In genomic region chr20:22577515-22578220, GRCh38 we compare ENCODE assay signal across 17 cellular contexts. TPM values are rescaled to one million over a fixed set of nuclear protein-coding genes. Genes with fewer than 3 reads are reported as not detected.
A peak's percentile ranks its signal among the peaks of the same experiment; 100 is the strongest.
DNase-seq lines count a peak whose midpoint lies in the region; ATAC-seq and TF ChIP-seq lines count a peak whose summit lies in the region.
"Had no signal": no experiment of that assay in that cellular context is flagged by ENCODE, and none has a peak within 500 bp of the region (broad histone marks: within the 10 kb centered on the region; RNA-seq: fewer than 3 reads in every experiment).

No MANE protein-coding gene starts in this region.

- peak overlapping the region; percentile 84 for H3K9ac ChIP-seq in PC-3 (ENCODE audit: low read length)

- H3K4me2 ChIP-seq in PC-3 (ENCODE audit: low read length): peak overlapping the region; percentile 99

- DNase-seq in NCI-H748 (lab: John Stamatoyannopoulos, UW; ENCODE audit: unreplicated experiment) (peak; percentile 40), NCI-H748 treated with DMSO at 0.1 percent for 48 hours (lab: John Stamatoyannopoulos, UW) (no peak), PC-3 (peak; percentile 19), left lobe of liver (ENCODE audit: low spot score) (no peak), retina (peak; percentile 57), NCI-H510A treated with DMSO at 0.1 percent for 48 hours (lab: John Stamatoyannopoulos, UW) (no peak), NCI-H2227 (lab: John Stamatoyannopoulos, UW; ENCODE audit: unreplicated experiment) (no peak)
- DNase-seq: 8988T; CD8-positive, alpha-beta memory T cell; cerebellar nuclear complex; erythroblast; heart left ventricle; NCI-H2171; nucleus accumbens; stimulated activated CD4-positive, alpha-beta T cell treated with anti-CD3 and anti-CD28 coated beads, Interleukin-12 subunit alpha, Interleukin-12 subunit beta, amount 100 ng/mL, for 4 hours had no signal

- peak overlapping the region; percentile 84 for H2AFZ ChIP-seq in PC-3 (ENCODE audit: low read length)

- H3F3A ChIP-seq in PC-3 (ENCODE audit: low read length, unreplicated experiment): no peaks in the 10 kb centered on the region

- ATAC-seq in PC-3: peak; percentile 10
- peak; percentile 3 for ATAC-seq in left lobe of liver
- ATAC-seq in GM21390 (IDR thresholded peaks at IDR 0.05; ENCODE audit: unreplicated experiment): no peak
- ATAC-seq: heart left ventricle had no signal

- TF ChIP-seq CTCF in PC-3 (conservative IDR thresholded peaks at IDR 0.05; ENCODE audit: low read depth, low read length): no peak

- H3K9me2 ChIP-seq in PC-3 (replicated peaks; ENCODE audit: low read length): no peaks in the 10 kb centered on the region

- H3K36me3 ChIP-seq in PC-3 (ENCODE audit: low read depth, low read length): no peaks in the 10 kb centered on the region
- H3K36me3 ChIP-seq: heart left ventricle had no signal

- intact Hi-C loops in PC-3 (cut with micrococcal nuclease): loop anchor here (5.0 kb wide), 1 partner anchor 125 kb away; no protein-coding TSS in a partner anchor

- no peaks in the 10 kb centered on the region for H3K9me3 ChIP-seq in PC-3 (ENCODE audit: low read length)
- H3K9me3 ChIP-seq: heart left ventricle had no signal

- CTCF ChIA-PET in PC-3 (lab: Charles Lee): interaction anchor here (0.7 to 1.0 kb wide), 2 partner anchors 108 to 125 kb away, joined by 3 to 11 read pairs; no protein-coding TSS in a partner anchor

- BruUV-seq in PC-3 (replicated peaks; lab: Mats Ljungman, UMichigan): TSS peak; percentile 13

- H3K4me3 ChIP-seq in PC-3 (ENCODE audit: low read length): peak overlapping the region; percentile 75
- H3K4me3 ChIP-seq: heart left ventricle had no signal

- peaks cover 21% of the 10 kb centered on the region for H3K4me1 ChIP-seq in PC-3 (ENCODE audit: insufficient read depth, low read length)

- POLR2A ChIA-PET in PC-3 (lab: Charles Lee; ENCODE audit: unreplicated experiment): no interaction called here

- H3K79me2 ChIP-seq in PC-3 (ENCODE audit: low read length): peaks cover 33% of the 10 kb centered on the region

- H4K20me1 ChIP-seq in PC-3 (ENCODE audit: low read length): no peaks in the 10 kb centered on the region

- 0 out of 2 replicates have a peak, but pooled peaks cover 6% of the 10 kb centered on the region for H3K27me3 ChIP-seq in PC-3 (ENCODE audit: low read length)

- H3K27ac ChIP-seq in PC-3 (ENCODE audit: low read length): peak overlapping the region; percentile 67
- H3K27ac ChIP-seq: heart left ventricle had no signal

RNA-seq across cellular contexts. Expression of gene FOXA2, which starts 6.7 kb away (rescaled TPM):
- total RNA-seq in PC-3 (2014; rRNA removed): 14.4 and 15.2 TPM in 2 replicates
- total RNA-seq in left lobe of liver: 18.9 TPM
- total RNA-seq: CD8-positive, alpha-beta memory T cell; heart left ventricle; SK-MEL-5 had no signal

Comparison
In these comparisons a context has a peak if more than half of its experiments do, and no peak if none do; other contexts are left out.
1. DNase-seq: peak in NCI-H748 (single experiment), PC-3 (single experiment) and retina (single experiment); none in NCI-H748 treated with DMSO at 0.1 percent for 48 hours (single experiment), left lobe of liver (single experiment), NCI-H510A treated with DMSO at 0.1 percent for 48 hours (single experiment) and NCI-H2227 (single experiment).